ENCODE assay signal across 30 cellular contexts in the genomic region with DNA sequence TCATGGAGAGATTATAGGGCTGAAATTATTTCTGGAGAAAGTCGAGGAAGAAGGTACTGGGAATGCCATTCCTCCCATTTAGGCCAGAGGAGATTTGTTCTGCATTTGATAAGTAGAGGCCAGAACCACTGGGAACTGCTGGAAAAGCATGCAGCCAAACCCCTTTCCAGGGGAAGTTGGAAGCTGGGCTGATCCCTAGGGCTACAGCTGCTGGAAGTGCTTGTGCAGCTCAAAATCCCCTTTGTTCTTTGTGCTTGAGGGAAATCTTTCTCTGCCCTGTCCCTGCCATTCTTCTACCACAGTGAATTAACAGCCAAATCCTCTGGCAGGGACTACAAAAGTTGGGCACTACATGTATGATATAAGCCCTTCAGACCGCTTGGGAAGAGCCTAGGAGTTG.
"Had no signal": no experiment of that assay in that cellular context is flagged by ENCODE, and none has a peak within 500 bp of the region (broad histone marks: within the 10 kb centered on the region; RNA-seq: fewer than 3 reads in every experiment).

No MANE protein-coding gene starts in this region.

- H3K36me3 ChIP-seq: ascending aorta, brain microvascular endothelial cell, heart right ventricle, left lung, lower lobe of right lung, neutrophil, ovary, prostate gland, thoracic aorta had no signal

- DNase-seq: activated CD4-positive, alpha-beta T cell treated with anti-CD3 and anti-CD28 coated beads for 4 hours; activated CD4-positive, alpha-beta T cell treated with anti-CD3 and anti-CD28 coated beads, Interleukin-2, amount 50 U/mL, for 4 hours; activated CD8-positive, alpha-beta memory T cell treated with anti-CD3 and anti-CD28 coated beads for 24 hours; activated gamma-delta T cell; activated naive CD4-positive, alpha-beta T cell treated with anti-CD3 and anti-CD28 coated beads, Interleukin-2, amount 10 ng/mL, durations not matched to agents 7 days and 5 days; activated naive CD8-positive, alpha-beta T cell treated with anti-CD3 and anti-CD28 coated beads, Interleukin-2, amount 10 ng/mL, durations not matched to agents 7 days and 5 days; activated T-cell treated with anti-CD3 and anti-CD28 coated beads, Interleukin-2, amount 50 U/mL, for 1 hour; brain microvascular endothelial cell; dorsolateral prefrontal cortex; effector memory CD8-positive, alpha-beta T cell; foreskin fibroblast; heart right ventricle; left lung; lower lobe of right lung; mucosa of descending colon; ovary; retina; stimulated activated CD4-positive, alpha-beta T cell treated with anti-CD3 and anti-CD28 coated beads, Interleukin-4, amount 100 ng/mL, for 24 hours; trophoblast cell had no signal

- H3K27ac Mint-ChIP-seq: activated naive CD4-positive, alpha-beta T cell treated with anti-CD3 and anti-CD28 coated beads, Interleukin-2, amount 10 ng/mL, durations not matched to agents 7 days and 5 days; activated naive CD8-positive, alpha-beta T cell treated with anti-CD3 and anti-CD28 coated beads, Interleukin-2, amount 10 ng/mL, durations not matched to agents 7 days and 5 days; effector memory CD8-positive, alpha-beta T cell; natural killer cell treated with Interleukin-12 subunit alpha and Interleukin-12 subunit beta and Interleukin-15 and Interleukin-18, amount 100 ng/mL, for 72 hours; stimulated activated effector memory CD8-positive, alpha-beta T cell treated with anti-CD3 and anti-CD28 coated beads, Interleukin-12 subunit alpha, Interleukin-12 subunit beta, amount 100 ng/mL, for 72 hours; stimulated activated naive CD8-positive, alpha-beta T cell treated with anti-CD3 and anti-CD28 coated beads, Interleukin-15, Interleukin-2, amounts not matched to agents 100 ng/mL and 50 ng/mL, for 24 hours had no signal

- H3K27me3 ChIP-seq: ascending aorta, brain microvascular endothelial cell, dorsolateral prefrontal cortex, heart right ventricle, left lung, neutrophil, ovary had no signal

- H3K36me3 Mint-ChIP-seq: activated naive CD4-positive, alpha-beta T cell treated with anti-CD3 and anti-CD28 coated beads, Interleukin-2, amount 10 ng/mL, durations not matched to agents 7 days and 5 days; activated naive CD8-positive, alpha-beta T cell treated with anti-CD3 and anti-CD28 coated beads, Interleukin-2, amount 10 ng/mL, durations not matched to agents 7 days and 5 days; stimulated activated effector memory CD8-positive, alpha-beta T cell treated with anti-CD3 and anti-CD28 coated beads, Interleukin-12 subunit alpha, Interleukin-12 subunit beta, amount 100 ng/mL, for 72 hours had no signal

- H3K27ac ChIP-seq: ascending aorta, brain microvascular endothelial cell, coronary artery, dorsolateral prefrontal cortex, heart right ventricle, left lung, lower lobe of right lung, neutrophil, ovary, prostate gland, skin epidermis, thoracic aorta had no signal

- H3K27me3 Mint-ChIP-seq: activated naive CD4-positive, alpha-beta T cell treated with anti-CD3 and anti-CD28 coated beads, Interleukin-2, amount 10 ng/mL, durations not matched to agents 7 days and 5 days; activated naive CD8-positive, alpha-beta T cell treated with anti-CD3 and anti-CD28 coated beads, Interleukin-2, amount 10 ng/mL, durations not matched to agents 7 days and 5 days; effector memory CD8-positive, alpha-beta T cell; natural killer cell treated with Interleukin-12 subunit alpha and Interleukin-12 subunit beta and Interleukin-15 and Interleukin-18, amount 100 ng/mL, for 72 hours; stimulated activated naive CD8-positive, alpha-beta T cell treated with anti-CD3 and anti-CD28 coated beads, Interleukin-15, Interleukin-2, amounts not matched to agents 100 ng/mL and 50 ng/mL, for 24 hours had no signal

- H3K4me3 Mint-ChIP-seq: activated naive CD4-positive, alpha-beta T cell treated with anti-CD3 and anti-CD28 coated beads, Interleukin-2, amount 10 ng/mL, durations not matched to agents 7 days and 5 days; activated naive CD8-positive, alpha-beta T cell treated with anti-CD3 and anti-CD28 coated beads, Interleukin-2, amount 10 ng/mL, durations not matched to agents 7 days and 5 days; effector memory CD8-positive, alpha-beta T cell; natural killer cell treated with Interleukin-12 subunit alpha and Interleukin-12 subunit beta and Interleukin-15 and Interleukin-18, amount 100 ng/mL, for 72 hours; stimulated activated effector memory CD8-positive, alpha-beta T cell treated with anti-CD3 and anti-CD28 coated beads, Interleukin-12 subunit alpha, Interleukin-12 subunit beta, amount 100 ng/mL, for 72 hours; stimulated activated naive CD8-positive, alpha-beta T cell treated with anti-CD3 and anti-CD28 coated beads, Interleukin-15, Interleukin-2, amounts not matched to agents 100 ng/mL and 50 ng/mL, for 24 hours had no signal

- H3K4me1 ChIP-seq: ascending aorta, heart right ventricle, left lung, lower lobe of right lung, prostate gland had no signal

- H3K9me3 ChIP-seq: ascending aorta, heart right ventricle, left lung, lower lobe of right lung, mucosa of descending colon, neutrophil, ovary, prostate gland, thoracic aorta had no signal

- H3K4me3 ChIP-seq: ascending aorta, coronary artery, dorsolateral prefrontal cortex, heart right ventricle, left lung, lower lobe of right lung, mucosa of descending colon, ovary, prostate gland, skin epidermis, thoracic aorta had no signal

- H3K4me1 Mint-ChIP-seq: activated naive CD4-positive, alpha-beta T cell treated with anti-CD3 and anti-CD28 coated beads, Interleukin-2, amount 10 ng/mL, durations not matched to agents 7 days and 5 days; activated naive CD8-positive, alpha-beta T cell treated with anti-CD3 and anti-CD28 coated beads, Interleukin-2, amount 10 ng/mL, durations not matched to agents 7 days and 5 days; stimulated activated effector memory CD8-positive, alpha-beta T cell treated with anti-CD3 and anti-CD28 coated beads, Interleukin-12 subunit alpha, Interleukin-12 subunit beta, amount 100 ng/mL, for 72 hours had no signal

- ATAC-seq: effector memory CD8-positive, alpha-beta T cell; esophagus mucosa; heart right ventricle; left lung; lower lobe of right lung; mucosa of descending colon; natural killer cell treated with Interleukin-12 subunit alpha and Interleukin-12 subunit beta and Interleukin-15 and Interleukin-18, amount 100 ng/mL, for 72 hours; sciatic nerve; stimulated activated effector memory CD8-positive, alpha-beta T cell treated with anti-CD3 and anti-CD28 coated beads, Interleukin-12 subunit alpha, Interleukin-12 subunit beta, amount 100 ng/mL, for 72 hours had no signal
